ENCODE assay signal across 17 cellular contexts in the genomic region with DNA sequence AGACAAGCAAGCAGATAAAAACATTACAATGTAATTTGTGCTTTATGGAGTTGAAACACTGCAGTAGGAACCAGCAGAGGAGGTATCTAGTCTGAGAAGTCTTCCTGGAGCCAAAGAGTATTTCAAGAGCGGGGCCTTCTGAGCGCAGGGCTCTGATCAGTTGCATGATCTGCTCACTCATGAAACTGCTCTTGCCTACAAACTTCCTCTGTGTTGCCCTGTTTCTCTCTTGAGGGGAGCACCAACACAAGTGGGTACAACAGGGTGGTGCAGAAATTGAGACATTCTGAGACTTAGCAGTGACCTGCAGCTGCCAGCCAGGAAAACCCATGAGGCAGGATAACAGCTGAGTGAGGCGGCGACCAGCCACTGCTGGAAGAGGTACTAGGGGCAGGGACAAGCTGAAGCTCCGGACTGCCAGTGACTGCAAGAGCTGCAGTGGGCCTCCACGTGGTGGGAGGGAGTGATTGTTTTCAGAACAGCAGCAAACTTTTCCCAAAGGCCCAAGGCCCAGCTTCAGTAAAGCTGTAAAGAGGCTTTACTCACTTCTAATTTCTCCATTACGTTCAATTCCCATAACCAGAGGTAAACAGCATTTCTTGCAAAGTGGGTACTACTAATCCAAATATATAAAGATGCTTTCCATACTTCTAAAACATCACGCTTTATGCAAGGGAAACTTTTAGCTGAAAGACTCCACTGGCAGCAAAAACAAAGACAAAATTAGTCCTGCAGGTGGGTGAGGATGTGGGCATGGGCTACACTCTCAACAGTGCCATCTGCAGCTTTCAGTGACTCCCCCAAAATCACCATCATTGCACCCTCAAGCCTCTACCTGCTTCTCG.
DNase-seq lines count a peak whose midpoint lies in the region; ATAC-seq and TF ChIP-seq lines count a peak whose summit lies in the region.
"Had no signal": no experiment of that assay in that cellular context is flagged by ENCODE, and none has a peak within 500 bp of the region (broad histone marks: within the 10 kb centered on the region; RNA-seq: fewer than 3 reads in every experiment).

No MANE protein-coding gene starts in this region.

- H3K4me1 ChIP-seq in DND-41 (ENCODE audit: insufficient read depth, low read length) (peaks cover 10% of the 10 kb centered on the region), endodermal cell (ENCODE audit: control insufficient read depth, insufficient read depth, low read length) (no peaks in the 10 kb centered on the region), neural progenitor cell (no peaks in the 10 kb centered on the region)
- H3K4me1 ChIP-seq: A549 had no signal

- H3K4me3 ChIP-seq in DND-41 (ENCODE audit: low read depth in 1 of 2, low read length in 2 of 2) (no peak overlapping the region), endodermal cell (ENCODE audit: low read length) (no peak overlapping the region), neural progenitor cell (no peak overlapping the region), MG63 (no peak overlapping the region)
- H3K4me3 ChIP-seq: A549 had no signal

- H3K4me2 ChIP-seq in DND-41 (ENCODE audit: insufficient read depth, low read length) = no peak overlapping the region
- no peak overlapping the region for H3K4me2 ChIP-seq in neural progenitor cell
- H3K4me2 ChIP-seq: A549 had no signal

- H3K27me3 Mint-ChIP-seq in endodermal cell (ENCODE audit: insufficient read depth) (no peaks in the 10 kb centered on the region), neural progenitor cell (ENCODE audit: insufficient read depth, low read depth) (no peaks in the 10 kb centered on the region)
- H3K27me3 Mint-ChIP-seq: CD4-positive, alpha-beta T cell had no signal

- no peaks in the 10 kb centered on the region for H4K20me1 ChIP-seq in DND-41 (ENCODE audit: insufficient read depth, low read length)
- H4K20me1 ChIP-seq in neural progenitor cell (ENCODE audit: low read depth) = no peaks in the 10 kb centered on the region

- no peak overlapping the region for H3K4me3 Mint-ChIP-seq in endodermal cell
- no peak overlapping the region for H3K4me3 Mint-ChIP-seq in neural progenitor cell
- H3K4me3 Mint-ChIP-seq: CD4-positive, alpha-beta T cell had no signal

- H3K9me3 Mint-ChIP-seq in endodermal cell = peaks cover 4% of the 10 kb centered on the region
- no peaks in the 10 kb centered on the region for H3K9me3 Mint-ChIP-seq in neural progenitor cell

- H3K27me3 ChIP-seq in DND-41 (ENCODE audit: insufficient read depth, low read length, poor library complexity) = no peaks in the 10 kb centered on the region
- H3K27me3 ChIP-seq in endodermal cell (ENCODE audit: control insufficient read depth, insufficient read depth, low read length, poor library complexity, severe bottlenecking) = peaks cover 5% of the 10 kb centered on the region
- H3K27me3 ChIP-seq in neural progenitor cell = no peaks in the 10 kb centered on the region
- no peaks in the 10 kb centered on the region for H3K27me3 ChIP-seq in MG63

- H3F3A ChIP-seq in neural progenitor cell (ENCODE audit: low read depth) = no peaks in the 10 kb centered on the region

- no peaks in the 10 kb centered on the region for H3K36me3 Mint-ChIP-seq in endodermal cell (ENCODE audit: low read depth)
- no peaks in the 10 kb centered on the region for H3K36me3 Mint-ChIP-seq in neural progenitor cell
- H3K36me3 Mint-ChIP-seq: IgD-negative memory B cell had no signal

- H3K27ac Mint-ChIP-seq in endodermal cell (no peak overlapping the region), neural progenitor cell (peak overlapping the region; percentile 30)
- H3K27ac Mint-ChIP-seq: CD4-positive, alpha-beta T cell; IgD-negative memory B cell had no signal

- DNase-seq in DND-41 (no peak), MV-4-11 (lab: John Stamatoyannopoulos, UW) (peak; percentile 22), endodermal cell (peak; percentile 74), neural progenitor cell (ENCODE audit: low spot score) (peak; percentile 27), MG63 (no peak), Kasumi-1 (lab: John Stamatoyannopoulos, UW) (no peak), hypothalamus (lab: John Stamatoyannopoulos, UW) (no peak)
- DNase-seq in stimulated activated CD4-positive, alpha-beta T cell treated with anti-CD3 and anti-CD28 coated beads, Interleukin-4, amount 100 ng/mL, for 4 hours = no peak
- DNase-seq: Calu3; CD4-positive, alpha-beta T cell; NCI-H1092; NCI-H1694 treated with DMSO at 0.1 percent for 48 hours; NCI-H446; NCI-H774; SHP77 treated with DMSO at 0.1 percent for 48 hours had no signal

- no peak overlapping the region for H3K9ac ChIP-seq in DND-41 (ENCODE audit: low read depth, low read length)
- no peak overlapping the region for H3K9ac ChIP-seq in endodermal cell (ENCODE audit: extremely low read depth, low read length, poor library complexity, severe bottlenecking)
- no peak overlapping the region for H3K9ac ChIP-seq in neural progenitor cell

- H3K9me3 ChIP-seq in DND-41 (ENCODE audit: insufficient read depth, low read length, severe bottlenecking) (no peaks in the 10 kb centered on the region), endodermal cell (ENCODE audit: control insufficient read depth, low read length) (no peaks in the 10 kb centered on the region), neural progenitor cell (ENCODE audit: low read depth) (peaks cover 4% of the 10 kb centered on the region), MG63 (peaks cover 2% of the 10 kb centered on the region; the same call in 1 of the 2 replicates)

- ATAC-seq in DND-41 (ENCODE audit: insufficient read depth, low read depth) = peak; percentile 37; the same call in 2 of the 3 replicates
- ATAC-seq: A549 had no signal

- no peaks in the 10 kb centered on the region for H3K4me1 Mint-ChIP-seq in endodermal cell
- peaks cover 10% of the 10 kb centered on the region for H3K4me1 Mint-ChIP-seq in neural progenitor cell

- 68 to 77% methylated on average over 7 to 9 of the region's 9 CpGs for WGBS in endodermal cell (ENCODE audit: insufficient coverage in 1 of 2, insufficient read length in 1 of 2), 2 experiments

- TF ChIP-seq CTCF in DND-41 (IDR thresholded peaks at IDR 0.05; ENCODE audit: borderline replicate concordance, extremely low read depth, low read length, poor library complexity, severe bottlenecking) (no peak), endodermal cell (conservative IDR thresholded peaks at IDR 0.05) (peak; percentile 48), neural progenitor cell (IDR thresholded peaks at IDR 0.05) (no peak)

- H3K79me2 ChIP-seq in DND-41 (ENCODE audit: insufficient read depth, low read length) (no peaks in the 10 kb centered on the region), neural progenitor cell (ENCODE audit: low read depth) (no peaks in the 10 kb centered on the region)

- peak overlapping the region; percentile 7; the same call in 1 of the 2 replicates for H3K27ac ChIP-seq in DND-41 (ENCODE audit: low read length)
- no peak overlapping the region for H3K27ac ChIP-seq in endodermal cell (ENCODE audit: low read depth, low read length)
- H3K27ac ChIP-seq in neural progenitor cell = no peak overlapping the region
- H3K27ac ChIP-seq: A549 had no signal

- H3K36me3 ChIP-seq in DND-41 (ENCODE audit: insufficient read depth, low read length) (no peaks in the 10 kb centered on the region), endodermal cell (ENCODE audit: control insufficient read depth, insufficient read depth, low read length) (no peaks in the 10 kb centered on the region), neural progenitor cell (no peaks in the 10 kb centered on the region), MG63 (no peaks in the 10 kb centered on the region)

- no peak overlapping the region for H2AFZ ChIP-seq in DND-41 (ENCODE audit: low read depth, low read length)
- peak overlapping the region; percentile 18 for H2AFZ ChIP-seq in neural progenitor cell (replicated peaks)

Comparison
In these comparisons a context has a peak if more than half of its experiments do, and no peak if none do; other contexts are left out.
1. DNase-seq: peak in MV-4-11 (single experiment), endodermal cell (single experiment) and neural progenitor cell (single experiment); none in DND-41 (single experiment), MG63 (single experiment), Kasumi-1 (0 of 2), hypothalamus (0 of 51) and stimulated activated CD4-positive, alpha-beta T cell treated with anti-CD3 and anti-CD28 coated beads, Interleukin-4, amount 100 ng/mL, for 4 hours (0 of 2).